In genomic region chr3:58104155-58104554, GRCh38 we compare ENCODE assay signal across 15 cellular contexts.
DNase-seq lines count a peak whose midpoint lies in the region; ATAC-seq and TF ChIP-seq lines count a peak whose summit lies in the region.
"Had no signal": no experiment of that assay in that cellular context is flagged by ENCODE, and none has a peak within 500 bp of the region (broad histone marks: within the 10 kb centered on the region; RNA-seq: fewer than 3 reads in every experiment).

No MANE protein-coding gene starts in this region.

- H3K36me3 Mint-ChIP-seq in activated naive CD8-positive, alpha-beta T cell treated with anti-CD3 and anti-CD28 coated beads for 36 hours = peaks cover 17% of the 10 kb centered on the region
- peaks cover 29% of the 10 kb centered on the region for H3K36me3 Mint-ChIP-seq in neural progenitor cell
- H3K36me3 Mint-ChIP-seq in stimulated activated memory B cell treated with anti-CD40 and anti-IgM and Interleukin-4, amounts not matched to agents 10 μg/mL and 1 μg/mL and 100 μg/mL, for 72 hours = peaks cover 71% of the 10 kb centered on the region

- ATAC-seq in stimulated activated memory B cell treated with anti-CD40 and anti-IgM and Interleukin-4, amounts not matched to agents 10 μg/mL and 1 μg/mL and 100 μg/mL, for 72 hours = no peak
- ATAC-seq: heart right ventricle, Right ventricle myocardium inferior had no signal

- H2AFZ ChIP-seq in neural progenitor cell (replicated peaks) = no peak overlapping the region

- H3K4me1 Mint-ChIP-seq in activated naive CD8-positive, alpha-beta T cell treated with anti-CD3 and anti-CD28 coated beads for 36 hours = peaks cover 50% of the 10 kb centered on the region
- no peaks in the 10 kb centered on the region for H3K4me1 Mint-ChIP-seq in neural progenitor cell
- H3K4me1 Mint-ChIP-seq in stimulated activated memory B cell treated with anti-CD40 and anti-IgM and Interleukin-4, amounts not matched to agents 10 μg/mL and 1 μg/mL and 100 μg/mL, for 72 hours = no peaks in the 10 kb centered on the region

- intact Hi-C loops in thyroid gland (cut with DNase I) = no loop called here

- TF ChIP-seq CTCF in neural progenitor cell (IDR thresholded peaks at IDR 0.05) (no peak), thyroid gland (IDR thresholded peaks at IDR 0.05) (no peak)

- H3K4me3 ChIP-seq in esophagus (ENCODE audit: low read depth in 1 of 2, low read length in 2 of 2) = no peak overlapping the region
- H3K4me3 ChIP-seq in neural progenitor cell = no peak overlapping the region
- H3K4me3 ChIP-seq in thyroid gland (replicated peaks in 1 of 3) = no peak overlapping the region
- H3K4me3 ChIP-seq: heart right ventricle had no signal

- H3K4me3 Mint-ChIP-seq in activated naive CD8-positive, alpha-beta T cell treated with anti-CD3 and anti-CD28 coated beads for 36 hours = no peak overlapping the region
- H3K4me3 Mint-ChIP-seq in neural progenitor cell = no peak overlapping the region
- H3K4me3 Mint-ChIP-seq in stimulated activated memory B cell treated with anti-CD40 and anti-IgM and Interleukin-4, amounts not matched to agents 10 μg/mL and 1 μg/mL and 100 μg/mL, for 72 hours = no peak overlapping the region
- H3K4me3 Mint-ChIP-seq: activated CD4-positive, alpha-beta memory T cell treated with anti-CD3 and anti-CD28 coated beads for 36 hours; activated T-cell treated with anti-CD3 and anti-CD28 coated beads, Interleukin-2, amount 50 U/mL, for 24 hours had no signal

- H3K27me3 ChIP-seq in esophagus (ENCODE audit: control insufficient read depth in 1 of 2, insufficient read depth in 2 of 2, low read length in 2 of 2) (no peaks in the 10 kb centered on the region), neural progenitor cell (no peaks in the 10 kb centered on the region), thyroid gland (no peaks in the 10 kb centered on the region)
- H3K27me3 ChIP-seq: heart right ventricle had no signal

- H3K4me1 ChIP-seq in esophagus (ENCODE audit: control insufficient read depth in 2 of 2, insufficient read depth in 2 of 2, low read length in 1 of 2) = peaks cover 0 to 20% of the 10 kb centered on the region in 2 donors
- H3K4me1 ChIP-seq in neural progenitor cell = no peaks in the 10 kb centered on the region
- peaks cover 41 to 61% of the 10 kb centered on the region in 2 donors for H3K4me1 ChIP-seq in thyroid gland

- WGBS in esophagus, 2 donors = 42 to 43% methylated on average over 8 of the region's 8 CpGs
- WGBS in thyroid gland, 2 donors = 72% methylated on average over 8 of the region's 8 CpGs

- H3K9me3 Mint-ChIP-seq in activated naive CD8-positive, alpha-beta T cell treated with anti-CD3 and anti-CD28 coated beads for 36 hours = peaks cover 3% of the 10 kb centered on the region
- H3K9me3 Mint-ChIP-seq in neural progenitor cell = no peaks in the 10 kb centered on the region
- H3K9me3 Mint-ChIP-seq in stimulated activated memory B cell treated with anti-CD40 and anti-IgM and Interleukin-4, amounts not matched to agents 10 μg/mL and 1 μg/mL and 100 μg/mL, for 72 hours = no peaks in the 10 kb centered on the region
- H3K9me3 Mint-ChIP-seq: activated CD4-positive, alpha-beta memory T cell treated with anti-CD3 and anti-CD28 coated beads for 36 hours; activated T-cell treated with anti-CD3 and anti-CD28 coated beads, Interleukin-2, amount 50 U/mL, for 24 hours; T-cell had no signal

- H3K9me3 ChIP-seq in esophagus (ENCODE audit: control insufficient read depth in 2 of 2, insufficient read depth in 1 of 2, low read depth in 1 of 2, low read length in 1 of 2) = no peaks in the 10 kb centered on the region
- H3K9me3 ChIP-seq in neural progenitor cell (ENCODE audit: low read depth) = no peaks in the 10 kb centered on the region
- no peaks in the 10 kb centered on the region for H3K9me3 ChIP-seq in thyroid gland
- H3K9me3 ChIP-seq: heart right ventricle had no signal

- no peak for TF ChIP-seq POLR2A in thyroid gland (IDR thresholded peaks at IDR 0.05)

- H3K27me3 Mint-ChIP-seq in activated naive CD8-positive, alpha-beta T cell treated with anti-CD3 and anti-CD28 coated beads for 36 hours = no peaks in the 10 kb centered on the region
- peaks cover 4% of the 10 kb centered on the region for H3K27me3 Mint-ChIP-seq in neural progenitor cell (ENCODE audit: insufficient read depth, low read depth)
- no peaks in the 10 kb centered on the region for H3K27me3 Mint-ChIP-seq in stimulated activated memory B cell treated with anti-CD40 and anti-IgM and Interleukin-4, amounts not matched to agents 10 μg/mL and 1 μg/mL and 100 μg/mL, for 72 hours
- H3K27me3 Mint-ChIP-seq: activated CD4-positive, alpha-beta memory T cell treated with anti-CD3 and anti-CD28 coated beads for 36 hours; activated T-cell treated with anti-CD3 and anti-CD28 coated beads, Interleukin-2, amount 50 U/mL, for 24 hours; T-cell had no signal

- no peaks in the 10 kb centered on the region for H3F3A ChIP-seq in neural progenitor cell (ENCODE audit: low read depth)

- H4K20me1 ChIP-seq in neural progenitor cell (ENCODE audit: low read depth) = no peaks in the 10 kb centered on the region

- H3K27ac ChIP-seq in esophagus (ENCODE audit: low read depth in 2 of 2, low read length in 1 of 2) = peak overlapping the region; percentile 82 to 83
- H3K27ac ChIP-seq in neural progenitor cell = no peak overlapping the region
- peak overlapping the region; percentile 79 to 93 (median 91) for H3K27ac ChIP-seq in thyroid gland
- H3K27ac ChIP-seq: heart right ventricle had no signal

- H3K79me2 ChIP-seq in neural progenitor cell (ENCODE audit: low read depth) = no peaks in the 10 kb centered on the region

- DNase-seq in activated naive CD8-positive, alpha-beta T cell treated with anti-CD3 and anti-CD28 coated beads for 36 hours = no peak
- DNase-seq in neural progenitor cell (ENCODE audit: low spot score) (no peak), thyroid gland (no peak), NOMO-1 (lab: John Stamatoyannopoulos, UW; ENCODE audit: unreplicated experiment in 2 of 2) (no peak), DMS79 (lab: John Stamatoyannopoulos, UW) (no peak)
- DNase-seq: activated CD4-positive, alpha-beta memory T cell treated with anti-CD3 and anti-CD28 coated beads for 36 hours; activated naive CD4-positive, alpha-beta T cell treated with anti-CD3 and anti-CD28 coated beads, Interleukin-2, amount 50 U/mL, for 16 hours; activated T-cell treated with anti-CD3 and anti-CD28 coated beads, Interleukin-2, amount 50 U/mL, for 24 hours; AML-193; heart right ventricle; NCI-H1694 treated with DMSO at 0.1 percent for 48 hours; T-cell had no signal

- H3K4me2 ChIP-seq in neural progenitor cell = no peak overlapping the region

- no peak overlapping the region for H3K9ac ChIP-seq in neural progenitor cell

- peak overlapping the region; percentile 51 for H3K27ac Mint-ChIP-seq in activated naive CD8-positive, alpha-beta T cell treated with anti-CD3 and anti-CD28 coated beads for 36 hours
- H3K27ac Mint-ChIP-seq in neural progenitor cell = peak overlapping the region; percentile 33
- H3K27ac Mint-ChIP-seq in stimulated activated memory B cell treated with anti-CD40 and anti-IgM and Interleukin-4, amounts not matched to agents 10 μg/mL and 1 μg/mL and 100 μg/mL, for 72 hours = no peak overlapping the region
- H3K27ac Mint-ChIP-seq: activated CD4-positive, alpha-beta memory T cell treated with anti-CD3 and anti-CD28 coated beads for 36 hours; activated T-cell treated with anti-CD3 and anti-CD28 coated beads, Interleukin-2, amount 50 U/mL, for 24 hours had no signal

- H3K36me3 ChIP-seq in esophagus (ENCODE audit: control insufficient read depth in 2 of 2, insufficient read depth in 2 of 2, low read length in 1 of 2) (peaks cover 6 to 22% of the 10 kb centered on the region in 2 donors), neural progenitor cell (no peaks in the 10 kb centered on the region), thyroid gland (peaks cover 10 to 16% of the 10 kb centered on the region in 2 donors)
